15 cellular contexts compared by ENCODE assay signal in the genomic region with DNA sequence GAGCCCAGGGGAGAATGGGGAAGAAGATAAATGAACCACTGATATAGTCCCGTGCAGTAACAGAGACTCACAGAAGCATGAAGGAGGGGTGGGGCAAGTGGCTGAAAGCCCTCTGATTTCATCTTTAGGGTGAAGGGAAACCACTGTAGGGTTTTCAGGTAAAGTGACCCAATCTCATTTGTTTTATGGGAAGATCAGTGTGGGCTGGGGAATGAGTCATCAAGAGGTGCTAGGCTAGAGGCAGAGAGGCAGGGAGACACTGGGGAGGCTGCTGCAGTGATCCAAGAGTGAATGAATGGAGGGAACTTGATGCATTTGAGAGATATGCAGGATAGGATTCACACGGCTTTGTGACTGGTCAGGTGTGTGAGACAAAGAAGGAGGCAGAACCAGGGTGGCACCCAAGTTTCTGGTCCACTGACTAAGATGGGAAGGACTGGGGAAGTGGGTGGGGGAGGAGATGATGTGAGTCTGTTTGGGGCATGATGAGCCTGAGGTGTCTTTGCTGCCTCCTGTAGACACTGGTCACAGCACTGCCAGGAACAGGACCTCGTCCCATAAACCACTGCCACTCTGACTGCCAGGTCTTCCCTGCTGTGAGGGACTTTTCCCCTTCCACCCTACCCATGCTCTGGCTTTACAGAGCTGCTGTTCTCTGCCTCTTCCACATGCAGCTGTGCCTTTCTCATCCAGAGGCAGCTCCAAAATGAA.
DNase-seq lines count a peak whose midpoint lies in the region; ATAC-seq and TF ChIP-seq lines count a peak whose summit lies in the region.
"Had no signal": no experiment of that assay in that cellular context is flagged by ENCODE, and none has a peak within 500 bp of the region (broad histone marks: within the 10 kb centered on the region; RNA-seq: fewer than 3 reads in every experiment).

No MANE protein-coding gene starts in this region.

- in situ Hi-C loops in transverse colon (cut with MboI; ENCODE audit: low pct_ligation_motif_present in 1 of 4, low pct_unique_long_range_greater_than_20kb in 1 of 4, low sequenced_read_pairs in 3 of 4) = no loop called here

- peak; percentile 14 to 15 for DNase-seq in activated T-cell treated with anti-CD3 and anti-CD28 coated beads, Interleukin-2, amount 50 U/mL, for 48 hours
- no peak for DNase-seq in activated T-cell treated with anti-CD3 and anti-CD28 coated beads, Interleukin-2, amount 50 U/mL, for 4 hours
- DNase-seq in NCI-H69 (lab: John Stamatoyannopoulos, UW) (peak; percentile 49), NAMALWA (ENCODE audit: low spot score) (no peak), transverse colon (no peak)
- DNase-seq in stimulated activated naive CD4-positive, alpha-beta T cell (lab: John Stamatoyannopoulos, UW) = no peak
- DNase-seq: activated B cell treated with CpG ODN at 0.5 μM for 24 hours; activated T-cell treated with anti-CD3 and anti-CD28 coated beads, Interleukin-2, amount 50 U/mL, for 24 hours; mucosa of descending colon; NCI-H1092; NCI-H2227 treated with DMSO at 0.1 percent for 48 hours; pancreas; SW 1271 had no signal

- H3K27ac ChIP-seq in transverse colon = no peak overlapping the region
- H3K27ac ChIP-seq: pancreas had no signal

- H3K9me3 Mint-ChIP-seq in activated T-cell treated with anti-CD3 and anti-CD28 coated beads, Interleukin-2, amount 50 U/mL, for 4 hours = no peaks in the 10 kb centered on the region
- H3K9me3 Mint-ChIP-seq in stimulated activated memory B cell treated with anti-CD40 and anti-IgM and Interleukin-4, amounts not matched to agents 10 μg/mL and 1 μg/mL and 100 μg/mL, for 72 hours = no peaks in the 10 kb centered on the region
- H3K9me3 Mint-ChIP-seq: activated B cell treated with CpG ODN at 0.5 μM for 24 hours; activated T-cell treated with anti-CD3 and anti-CD28 coated beads, Interleukin-2, amount 50 U/mL, for 24 hours had no signal

- WGBS in transverse colon (ENCODE audit: low coverage in 1 of 2), 2 donors = 54 to 55% methylated on average over 2 to 3 of the region's 3 CpGs

- TF ChIP-seq CTCF in transverse colon (IDR thresholded peaks at IDR 0.05) = no peak

- no peaks in the 10 kb centered on the region for H3K9me3 ChIP-seq in transverse colon
- H3K9me3 ChIP-seq: mucosa of descending colon, pancreas had no signal

- H3K36me3 ChIP-seq in transverse colon = no peaks in the 10 kb centered on the region
- H3K36me3 ChIP-seq: pancreas had no signal

- no peaks in the 10 kb centered on the region for H3K27me3 ChIP-seq in transverse colon
- H3K27me3 ChIP-seq: pancreas had no signal

- no peaks in the 10 kb centered on the region for H3K36me3 Mint-ChIP-seq in activated T-cell treated with anti-CD3 and anti-CD28 coated beads, Interleukin-2, amount 50 U/mL, for 4 hours (ENCODE audit: insufficient read depth)
- H3K36me3 Mint-ChIP-seq in stimulated activated memory B cell treated with anti-CD40 and anti-IgM and Interleukin-4, amounts not matched to agents 10 μg/mL and 1 μg/mL and 100 μg/mL, for 72 hours = no peaks in the 10 kb centered on the region

- TF ChIP-seq EP300 in transverse colon (IDR thresholded peaks at IDR 0.05; ENCODE audit: low read depth) = no peak

- no peak overlapping the region for H3K27ac Mint-ChIP-seq in stimulated activated memory B cell treated with anti-CD40 and anti-IgM and Interleukin-4, amounts not matched to agents 10 μg/mL and 1 μg/mL and 100 μg/mL, for 72 hours
- H3K27ac Mint-ChIP-seq: activated B cell treated with CpG ODN at 0.5 μM for 24 hours; activated T-cell treated with anti-CD3 and anti-CD28 coated beads, Interleukin-2, amount 50 U/mL, for 24 hours had no signal

- ATAC-seq in activated T-cell treated with anti-CD3 and anti-CD28 coated beads, Interleukin-2, amount 50 U/mL, for 4 hours = no peak
- peak; percentile 77 for ATAC-seq in GM21723 (IDR thresholded peaks at IDR 0.05; ENCODE audit: unreplicated experiment)
- peak; percentile 24 for ATAC-seq in stimulated activated memory B cell treated with anti-CD40 and anti-IgM and Interleukin-4, amounts not matched to agents 10 μg/mL and 1 μg/mL and 100 μg/mL, for 72 hours
- ATAC-seq: mucosa of descending colon, pancreas had no signal

- no peaks in the 10 kb centered on the region for H3K4me1 ChIP-seq in transverse colon
- H3K4me1 ChIP-seq: pancreas had no signal

- H3K4me3 ChIP-seq in transverse colon = no peak overlapping the region
- H3K4me3 ChIP-seq: mucosa of descending colon, pancreas had no signal

- no peaks in the 10 kb centered on the region for H3K4me1 Mint-ChIP-seq in activated T-cell treated with anti-CD3 and anti-CD28 coated beads, Interleukin-2, amount 50 U/mL, for 4 hours (ENCODE audit: low read depth)
- peaks cover 7% of the 10 kb centered on the region for H3K4me1 Mint-ChIP-seq in stimulated activated memory B cell treated with anti-CD40 and anti-IgM and Interleukin-4, amounts not matched to agents 10 μg/mL and 1 μg/mL and 100 μg/mL, for 72 hours

- no peak overlapping the region for H3K4me3 Mint-ChIP-seq in activated T-cell treated with anti-CD3 and anti-CD28 coated beads, Interleukin-2, amount 50 U/mL, for 4 hours
- H3K4me3 Mint-ChIP-seq in stimulated activated memory B cell treated with anti-CD40 and anti-IgM and Interleukin-4, amounts not matched to agents 10 μg/mL and 1 μg/mL and 100 μg/mL, for 72 hours = no peak overlapping the region
- H3K4me3 Mint-ChIP-seq: activated B cell treated with CpG ODN at 0.5 μM for 24 hours; activated T-cell treated with anti-CD3 and anti-CD28 coated beads, Interleukin-2, amount 50 U/mL, for 24 hours had no signal

- intact Hi-C loops in transverse colon (cut with DNase I; ENCODE audit: low total_unique reads) = no loop called here

- H3K27me3 Mint-ChIP-seq in activated T-cell treated with anti-CD3 and anti-CD28 coated beads, Interleukin-2, amount 50 U/mL, for 4 hours (ENCODE audit: low read depth) = no peaks in the 10 kb centered on the region
- no peaks in the 10 kb centered on the region for H3K27me3 Mint-ChIP-seq in stimulated activated memory B cell treated with anti-CD40 and anti-IgM and Interleukin-4, amounts not matched to agents 10 μg/mL and 1 μg/mL and 100 μg/mL, for 72 hours
- H3K27me3 Mint-ChIP-seq: activated B cell treated with CpG ODN at 0.5 μM for 24 hours; activated T-cell treated with anti-CD3 and anti-CD28 coated beads, Interleukin-2, amount 50 U/mL, for 24 hours had no signal

- TF ChIP-seq POLR2A in transverse colon (IDR thresholded peaks at IDR 0.05) = no peak

Comparison
In these comparisons a context has a peak if more than half of its experiments do, and no peak if none do; other contexts are left out.
1. DNase-seq: peak in activated T-cell treated with anti-CD3 and anti-CD28 coated beads, Interleukin-2, amount 50 U/mL, for 48 hours (2 of 2) and NCI-H69 (single experiment); none in activated T-cell treated with anti-CD3 and anti-CD28 coated beads, Interleukin-2, amount 50 U/mL, for 4 hours (single experiment), NAMALWA (single experiment), stimulated activated naive CD4-positive, alpha-beta T cell (0 of 6) and transverse colon (single experiment).
2. ATAC-seq: peak in GM21723 (single experiment) and stimulated activated memory B cell treated with anti-CD40 and anti-IgM and Interleukin-4, amounts not matched to agents 10 μg/mL and 1 μg/mL and 100 μg/mL, for 72 hours (single experiment); none in activated T-cell treated with anti-CD3 and anti-CD28 coated beads, Interleukin-2, amount 50 U/mL, for 4 hours (0 of 2).